15 cellular contexts compared by ENCODE assay signal in the genomic region with DNA sequence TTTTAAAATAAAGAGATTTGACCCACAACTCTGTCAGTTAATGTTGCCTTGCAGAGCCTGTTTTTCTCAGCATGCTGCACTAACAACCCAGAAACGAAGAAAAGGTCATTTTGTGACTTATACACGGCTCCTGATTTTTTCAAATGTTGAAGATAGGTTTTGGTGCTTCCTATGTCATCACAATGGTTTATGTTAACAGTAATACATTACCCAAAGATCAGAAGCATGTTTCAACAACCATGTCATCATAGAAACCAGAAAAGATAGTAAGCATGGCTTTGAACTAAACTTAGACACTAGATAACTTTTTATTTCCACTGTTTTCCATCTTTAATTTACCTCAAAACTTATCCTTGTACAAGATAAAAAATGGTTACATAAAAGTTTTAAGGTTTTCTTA. TPM values are rescaled to one million over a fixed set of nuclear protein-coding genes. Genes with fewer than 3 reads are reported as not detected.
DNase-seq lines count a peak whose midpoint lies in the region; ATAC-seq, FAIRE-seq and TF ChIP-seq lines count a peak whose summit lies in the region.
"Had no signal": no experiment of that assay in that cellular context is flagged by ENCODE, and none has a peak within 500 bp of the region (broad histone marks: within the 10 kb centered on the region; RNA-seq: fewer than 3 reads in every experiment).

No MANE protein-coding gene starts in this region.

- H4K20me1 ChIP-seq in H9 (ENCODE audit: control insufficient read depth, insufficient read depth, insufficient read length) (no peaks in the 10 kb centered on the region), K562 (replicated peaks; ENCODE audit: control insufficient read depth, insufficient read depth, low read length) (no peaks in the 10 kb centered on the region), OCI-LY7 (ENCODE audit: insufficient read depth, low read length) (no peaks in the 10 kb centered on the region)

- TF ChIP-seq POLR2A in K562 (conservative IDR thresholded peaks at IDR 0.05) (no peak), sigmoid colon (IDR thresholded peaks at IDR 0.05) (no peak)

- H3K4me2 ChIP-seq in H9 (ENCODE audit: insufficient read depth, insufficient read length, low read length) (no peak overlapping the region), K562 (ENCODE audit: insufficient read depth, low read length) (no peak overlapping the region), OCI-LY7 (ENCODE audit: low read length) (no peak overlapping the region)

- H3K27ac ChIP-seq in H9 (ENCODE audit: insufficient read length, low read depth, low read length) (no peak overlapping the region), K562 (ENCODE audit: extremely low read depth, low read depth, low read length) (peak overlapping the region; percentile 25; the same call in 1 of the 3 replicates), kidney (ENCODE audit: low read depth in 2 of 2, low read length in 2 of 2) (no peak overlapping the region), sigmoid colon (peak overlapping the region in 3 of 4 donors; percentile 9 to 59 (median 56)), OCI-LY7 (ENCODE audit: low read depth, low read length, poor library complexity, severe bottlenecking) (no peak overlapping the region)
- H3K27ac ChIP-seq: SK-N-MC had no signal

- H3K23me2 ChIP-seq in H9 (ENCODE audit: insufficient read length, low read depth, low read length, poor library complexity, severe bottlenecking), result no peaks in the 10 kb centered on the region

- no peaks in the 10 kb centered on the region for H3K9me3 ChIP-seq in H9 (ENCODE audit: control insufficient read depth, low read depth, low read length)
- no peaks in the 10 kb centered on the region for H3K9me3 ChIP-seq in K562 (replicated peaks; ENCODE audit: control insufficient read depth, insufficient read depth, low read depth, low read length)
- no peaks in the 10 kb centered on the region for H3K9me3 ChIP-seq in kidney (ENCODE audit: control insufficient read depth in 1 of 2, low read length in 2 of 2)
- no peaks in the 10 kb centered on the region for H3K9me3 ChIP-seq in sigmoid colon
- H3K9me3 ChIP-seq in OCI-LY7 (ENCODE audit: low read length), result no peaks in the 10 kb centered on the region
- H3K9me3 ChIP-seq: tibial nerve had no signal

- H4K91ac ChIP-seq in H9 (ENCODE audit: insufficient read length, low read depth, low read length), result no peak overlapping the region

- H3K9ac ChIP-seq in H9 (ENCODE audit: extremely low read depth, insufficient read length, low read length), result no peak overlapping the region
- no peak overlapping the region for H3K9ac ChIP-seq in K562 (ENCODE audit: insufficient read depth in 1 of 2, low read depth in 2 of 2, low read length in 2 of 2)
- H3K9ac ChIP-seq in kidney (ENCODE audit: low read length in 2 of 2), result no peak overlapping the region

- no peak overlapping the region for H2AFZ ChIP-seq in H9 (ENCODE audit: low read length)
- H2AFZ ChIP-seq in K562 (ENCODE audit: low read depth, low read length), result peak overlapping the region; percentile 18
- no peak overlapping the region for H2AFZ ChIP-seq in OCI-LY7 (ENCODE audit: low read length)

- H2AK5ac ChIP-seq in H9 (ENCODE audit: insufficient read length, low read length), result no peak overlapping the region

- H3K27ac Mint-ChIP-seq in H9, result peak overlapping the region; percentile 11 to 30 (median 29); a peak in 4 of 7 replicates

- in situ Hi-C loops in K562 (cut with MboI), result no loop called here

- H2BK5ac ChIP-seq in H9 (ENCODE audit: insufficient read length, low read length), result no peak overlapping the region

- H3K79me2 ChIP-seq in H9 (ENCODE audit: insufficient read depth, low read length) (peaks cover 10% of the 10 kb centered on the region; the same call in 1 of the 2 replicates), K562 (ENCODE audit: control insufficient read depth, insufficient read depth, low read length) (peaks cover 31% of the 10 kb centered on the region), OCI-LY7 (ENCODE audit: insufficient read depth, low read depth, low read length) (no peaks in the 10 kb centered on the region)

- intact Hi-C loops in K562 (cut with micrococcal nuclease), result no loop called here
- intact Hi-C loops in kidney (cut with DNase I), result no loop called here
- intact Hi-C loops in sigmoid colon (cut with DNase I), result loop anchor here (10.0 kb wide), 1 partner anchor 471 kb away; no protein-coding TSS in a partner anchor
- intact Hi-C loops in OCI-LY7 (cut with micrococcal nuclease; ENCODE audit: unreplicated experiment), result no loop called here

- CTCF ChIA-PET in K562 (lab: Yijun Ruan, JAX; ENCODE audit: low intra/inter-chr PET ratio), result interaction anchor here (0.7 kb wide), 2 partner anchors 902 to 1526 kb away, joined by 3 read pairs; no protein-coding TSS in a partner anchor
- CTCF ChIA-PET in OCI-LY7 (lab: Charles Lee; ENCODE audit: unreplicated experiment), result no interaction called here

- H3K4me3 Mint-ChIP-seq in H9, result no peak overlapping the region

- H3K27me3 Mint-ChIP-seq in H9 (ENCODE audit: low read depth), result no peaks in the 10 kb centered on the region

- TF ChIP-seq CTCF in H9 (conservative IDR thresholded peaks at IDR 0.05), result no peak
- no peak for TF ChIP-seq CTCF in K562 (IDR thresholded peaks at IDR 0.05 in 2 of 3, conservative IDR thresholded peaks at IDR 0.05 in 1 of 3; ENCODE audit: insufficient read depth in 2 of 3, low read depth in 1 of 3, low read length in 3 of 3)
- TF ChIP-seq CTCF in kidney (IDR thresholded peaks at IDR 0.05; ENCODE audit: borderline replicate concordance, extremely low read depth, insufficient read depth), result no peak
- TF ChIP-seq CTCF in sigmoid colon (IDR thresholded peaks at IDR 0.05), result no peak
- no peak for TF ChIP-seq CTCF in OCI-LY7 (conservative IDR thresholded peaks at IDR 0.05; ENCODE audit: low read length)

- H3K4ac ChIP-seq in H9 (ENCODE audit: low read depth, low read length), result no peak overlapping the region

- no peak overlapping the region for H4K8ac ChIP-seq in H9 (replicated peaks; ENCODE audit: insufficient read length, low read depth, low read length)

- DNase-seq in H9 (no peak), K562 (ENCODE audit: extremely low read depth in 1 of 4, low spot score in 3 of 4) (no peak), kidney (no peak), sigmoid colon (no peak), HuH-7 (ENCODE audit: low spot score) (no peak), HuH-7.5 (ENCODE audit: low spot score) (no peak), OCI-LY7 (ENCODE audit: low spot score) (no peak)
- DNase-seq: activated naive CD4-positive, alpha-beta T cell treated with Interleukin-2 at 50 U/mL for 16 hours; central memory CD4-positive, alpha-beta T cell; hippocampal formation; NCI-H1092; occipital lobe had no signal

- H3K18ac ChIP-seq in H9 (ENCODE audit: insufficient read length, low read depth, low read length), result no peak overlapping the region

- no peak overlapping the region for H3K14ac ChIP-seq in H9 (ENCODE audit: insufficient read depth, low read length)

- FAIRE-seq in K562 (lab: Jason Lieb, UNC) (no peak), kidney (lab: Jason Lieb, UNC) (peak; percentile 37)

- peaks cover 3% of the 10 kb centered on the region; the same call in 1 of the 2 replicates for H3K4me1 ChIP-seq in H9 (ENCODE audit: insufficient read depth, low read length)
- H3K4me1 ChIP-seq in K562 (replicated peaks in 1 of 2; ENCODE audit: control insufficient read depth in 2 of 2, insufficient read depth in 2 of 2, low read length in 2 of 2), result peaks cover 0 to 9% of the 10 kb centered on the region in 2 experiments; a peak in 2 of 5 replicates
- H3K4me1 ChIP-seq in kidney (ENCODE audit: control insufficient read depth in 1 of 2, insufficient read depth in 1 of 2, low read depth in 1 of 2, low read length in 2 of 2), result peaks cover 3 to 10% of the 10 kb centered on the region in 2 donors
- H3K4me1 ChIP-seq in sigmoid colon, result peaks cover 0 to 61% (median 54%) of the 10 kb centered on the region in 4 donors
- H3K4me1 ChIP-seq in OCI-LY7 (ENCODE audit: insufficient read depth, low read length, poor library complexity, severe bottlenecking), result no peaks in the 10 kb centered on the region

- no peaks in the 10 kb centered on the region for H3K9me2 ChIP-seq in OCI-LY7 (ENCODE audit: insufficient read depth, low read length)

- no peak overlapping the region for H3K23ac ChIP-seq in H9 (ENCODE audit: insufficient read length, low read depth, low read length)

- H3K9me1 ChIP-seq in K562 (ENCODE audit: control insufficient read depth, insufficient read depth, low read length), result no peaks in the 10 kb centered on the region

- no peaks in the 10 kb centered on the region for H3K27me3 ChIP-seq in H9 (ENCODE audit: insufficient read depth, low read length)
- H3K27me3 ChIP-seq in K562 (ENCODE audit: control insufficient read depth in 2 of 2, insufficient read depth in 2 of 2, low read length in 2 of 2), result no peaks in the 10 kb centered on the region
- H3K27me3 ChIP-seq in sigmoid colon, result no peaks in the 10 kb centered on the region
- H3K27me3 ChIP-seq: tibial nerve had no signal

- ATAC-seq in K562 (peak; percentile 19), GM18873 (IDR thresholded peaks at IDR 0.05; ENCODE audit: low FRiP score, unreplicated experiment) (no peak)

- no peak overlapping the region for H2BK12ac ChIP-seq in H9 (ENCODE audit: insufficient read length, low read depth, low read length)

- no CpG with 5 or more reads among the region's 2 CpGs for WGBS in H9 (ENCODE audit: extremely low coverage, insufficient read length, low lambda C conversion rate)
- WGBS in K562 (ENCODE audit: insufficient coverage, low coverage, missing lambda C conversion rate), result 49% methylated on average over 2 of the region's 2 CpGs
- WGBS in sigmoid colon, 2 donors, result 15 to 40% methylated on average over 2 of the region's 2 CpGs

- TF ChIP-seq RAD21 in K562 (CRISPR knock-in tag; conservative IDR thresholded peaks at IDR 0.05 in 1 of 2, IDR thresholded peaks at IDR 0.05 in 1 of 2), result no peak

- no peaks in the 10 kb centered on the region for H3K9me3 Mint-ChIP-seq in H9

- H3K79me1 ChIP-seq in H9 (ENCODE audit: insufficient read depth, low read depth, low read length, poor library complexity, severe bottlenecking), result peaks cover 5% of the 10 kb centered on the region

- no peak overlapping the region for H2BK15ac ChIP-seq in H9 (ENCODE audit: low read depth, low read length)

- H2BK120ac ChIP-seq in H9 (ENCODE audit: low read depth, low read length, poor library complexity, severe bottlenecking), result no peak overlapping the region

- H3K4me3 ChIP-seq in K562, result no peak overlapping the region
- no peak overlapping the region for H3K4me3 ChIP-seq in kidney (ENCODE audit: low read length in 2 of 2)
- no peak overlapping the region for H3K4me3 ChIP-seq in sigmoid colon
- no peak overlapping the region for H3K4me3 ChIP-seq in OCI-LY7 (ENCODE audit: low read depth, low read length, poor library complexity, severe bottlenecking)
- H3K4me3 ChIP-seq: SK-N-MC, tibial nerve had no signal

- no peak overlapping the region for H2BK20ac ChIP-seq in H9 (ENCODE audit: low read depth, low read length, poor library complexity, severe bottlenecking)

- H4K5ac ChIP-seq in H9 (ENCODE audit: insufficient read length, low read depth, low read length), result no peak overlapping the region

- no peak overlapping the region for H3K56ac ChIP-seq in H9 (ENCODE audit: insufficient read length, low read depth, low read length)

- H3K36me3 Mint-ChIP-seq in H9 (ENCODE audit: insufficient read depth in 1 of 3, low read depth in 3 of 3), result peaks cover 0 to 9% (median 2%) of the 10 kb centered on the region in 3 experiments; a peak in 4 of 7 replicates

- peaks cover 31 to 41% of the 10 kb centered on the region in 2 experiments for H3K4me1 Mint-ChIP-seq in H9

- TF ChIP-seq EP300 in K562 (IDR thresholded peaks at IDR 0.05; ENCODE audit: low read length), result no peak
- TF ChIP-seq EP300 in sigmoid colon (IDR thresholded peaks at IDR 0.05), result no peak

- POLR2A ChIA-PET in K562 (lab: Yijun Ruan, JAX) (interaction anchor here (2.5 to 4.6 kb wide), 2 partner anchors 8 to 11 kb away, joined by 8 to 35 read pairs; a partner anchor contains a TSS), OCI-LY7 (lab: Charles Lee) (interaction anchor here (0.6 kb wide), 1 partner anchor 351 kb away, joined by 3 read pairs; no protein-coding TSS in a partner anchor)

- no peaks in the 10 kb centered on the region for H3K36me3 ChIP-seq in K562 (ENCODE audit: control insufficient read depth, insufficient read depth, low read length)
- no peaks in the 10 kb centered on the region for H3K36me3 ChIP-seq in kidney (ENCODE audit: control insufficient read depth in 1 of 2, insufficient read depth in 2 of 2, low read length in 2 of 2)
- no peaks in the 10 kb centered on the region for H3K36me3 ChIP-seq in sigmoid colon
- H3K36me3 ChIP-seq in OCI-LY7 (ENCODE audit: insufficient read depth, low read length), result no peaks in the 10 kb centered on the region

- BruUV-seq in K562 (replicated peaks; lab: Mats Ljungman, UMichigan) (no TSS peak), OCI-LY7 (replicated peaks; lab: Mats Ljungman, UMichigan) (no TSS peak)

- no peak overlapping the region for H3T11ph ChIP-seq in H9 (ENCODE audit: low read length)

RNA-seq across cellular contexts. Expression of a gene that starts 10.1 kb away (rescaled TPM):
- total RNA-seq in H9 (2021), result 54.9 and 55.6 TPM in 2 replicates
- total RNA-seq in K562 (2011; cell fraction: chromatin; rRNA removed; ENCODE audit: low replicate concordance), result 47.7 and 122 TPM in 2 replicates
- 18.2 and 25.5 TPM in 2 replicates for total RNA-seq in K562 (2011; cell fraction: nucleolus; rRNA removed)
- 38.1 and 47.5 TPM in 2 replicates for total RNA-seq in K562 (2011; cell fraction: nucleoplasm; rRNA removed)
- total RNA-seq in K562 (2014; rRNA removed), result 15.1 and 16.2 TPM in 2 replicates
- 30.7 and 33.1 TPM in 2 replicates for total RNA-seq in K562 (2014; rRNA removed; fragmentation: Illumina TruSeq; extraction: Trizol)
- 38.6 and 39.4 TPM in 2 replicates for total RNA-seq in K562 (2015; rRNA removed; fragmentation: Illumina TruSeq; extraction: Trizol)
- 18.7 and 19.7 TPM in 2 replicates for total RNA-seq in K562 (2021)
- 19.8 and 20.9 TPM in 2 replicates for polyA plus RNA-seq in K562 (2011; rRNA removed)
- polyA plus RNA-seq in K562 (2011; cell fraction: cytosol; rRNA removed), result 7.0 and 11.9 TPM in 2 replicates
- 39.3 and 42.1 TPM in 2 replicates for polyA plus RNA-seq in K562 (2011; cell fraction: nucleus; rRNA removed)
- polyA plus RNA-seq in K562 (2012), result 11.6 and 14.6 TPM in 2 replicates
- 16.9 and 20.0 TPM in 2 replicates for polyA plus RNA-seq in K562 (2014; fragmentation: Illumina TruSeq; extraction: Trizol)
- 1 to 10 TPM; 7.5 to 8.1 TPM for polyA plus RNA-seq in K562 (2014; fragmentation: Nextera tagmentation; extraction: Ambion mirVana)
- polyA plus RNA-seq in K562 (2014; rRNA removed), result 14.2 and 21.4 TPM in 2 replicates
- polyA minus RNA-seq in K562 (2011; rRNA and poly(A)+ RNA removed), result 56.8 and 85.7 TPM in 2 replicates
- 13.4 and 18.4 TPM in 2 replicates for polyA minus RNA-seq in K562 (2011; cell fraction: cytosol; rRNA and poly(A)+ RNA removed)
- polyA minus RNA-seq in K562 (2011; cell fraction: nucleus; rRNA and poly(A)+ RNA removed), result 45.0 and 103 TPM in 2 replicates
- total RNA-seq in kidney, result 87.3 TPM
- 5.1 TPM for polyA plus RNA-seq in kidney (ENCODE audit: insufficient read depth, low read depth, low replicate concordance)
- total RNA-seq in sigmoid colon, result 100 to 1,000 TPM; 105 to 156 (median 145) TPM
- 10 to 100 TPM in 1 of 3 donors, 1 to 10 TPM in 2; 7.6 to 18.4 (median 9.0) TPM for polyA plus RNA-seq in sigmoid colon
- 3.7 and 10.8 TPM in 2 replicates for total RNA-seq in OCI-LY7 (2014; rRNA removed; shearing (Covaris generic))
- 11.8 and 16.2 TPM in 2 replicates for total RNA-seq in OCI-LY7 (2022)

Comparison
In these comparisons a context has a peak if more than half of its experiments do, and no peak if none do; other contexts are left out.
1. H3K27ac ChIP-seq: peak in K562 (single experiment) and sigmoid colon (3 of 4); none in H9 (single experiment), kidney (0 of 2) and OCI-LY7 (single experiment).